Comparison of ENCODE assay signal across 8 cellular contexts in the genomic region with DNA sequence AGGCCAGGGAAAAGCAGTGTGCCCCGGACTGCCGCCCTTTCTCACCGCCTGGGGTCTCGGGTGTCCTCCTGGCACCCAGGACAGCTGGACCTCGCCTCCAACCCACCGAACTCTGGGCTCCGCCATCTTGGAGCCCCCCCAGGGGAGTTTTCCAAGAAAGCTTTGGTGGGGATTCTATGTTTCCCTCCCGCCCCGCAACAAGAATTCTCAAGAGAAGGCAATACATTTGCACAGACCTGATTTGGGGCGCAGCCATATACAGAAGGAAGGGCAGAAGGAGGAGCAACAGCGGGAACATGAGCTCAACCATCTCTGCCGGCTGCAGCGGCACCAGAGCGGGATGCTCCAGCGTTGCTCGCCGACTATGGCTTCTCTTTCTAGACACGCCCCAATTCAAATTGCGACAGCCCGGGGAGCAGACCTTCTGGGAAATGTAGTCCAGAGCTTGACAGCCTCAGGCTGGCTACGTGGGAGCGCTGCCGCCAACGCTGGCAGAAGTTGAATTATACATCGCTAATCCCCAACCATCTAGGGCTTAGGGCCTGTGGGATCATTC. TPM values are rescaled to one million over a fixed set of nuclear protein-coding genes. Genes with fewer than 3 reads are reported as not detected.
DNase-seq lines count a peak whose midpoint lies in the region; ATAC-seq and TF ChIP-seq lines count a peak whose summit lies in the region.

A gene with protein sequence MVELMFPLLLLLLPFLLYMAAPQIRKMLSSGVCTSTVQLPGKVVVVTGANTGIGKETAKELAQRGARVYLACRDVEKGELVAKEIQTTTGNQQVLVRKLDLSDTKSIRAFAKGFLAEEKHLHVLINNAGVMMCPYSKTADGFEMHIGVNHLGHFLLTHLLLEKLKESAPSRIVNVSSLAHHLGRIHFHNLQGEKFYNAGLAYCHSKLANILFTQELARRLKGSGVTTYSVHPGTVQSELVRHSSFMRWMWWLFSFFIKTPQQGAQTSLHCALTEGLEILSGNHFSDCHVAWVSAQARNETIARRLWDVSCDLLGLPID (minus strand): TSS at position 371 of the 556 bp plus-strand sequence. CDS start 61 bp downstream, at position 310.

- H3K4me2 ChIP-seq in PC-9, result peak within 1 kb of the TSS; percentile 74

- no peaks in the 10 kb centered on the region for H3K27me3 Mint-ChIP-seq in IgD-negative memory B cell

- H3F3A ChIP-seq in PC-9 (ENCODE audit: insufficient read depth, low read depth), result peaks cover 12% of the 10 kb centered on the region; the same call in 1 of the 2 replicates

- peak within 1 kb of the TSS; percentile 41 to 90 (median 86) for H3K27ac Mint-ChIP-seq in IgD-negative memory B cell

- intact Hi-C loops in PC-9 (cut with micrococcal nuclease; ENCODE audit: unreplicated experiment), result loop anchor here (1.0 to 2.0 kb wide), 2 partner anchors 21 to 77 kb away; a partner anchor contains a TSS

- POLR2A ChIA-PET in PC-9 (lab: Charles Lee; ENCODE audit: unreplicated experiment), result interaction anchor here (0.5 to 1.0 kb wide), 7 partner anchors 9 to 287 kb away, joined by 4 to 8 read pairs (median 6); no protein-coding TSS in a partner anchor

- H3K9me2 ChIP-seq in PC-9 (ENCODE audit: insufficient read depth), result no peaks in the 10 kb centered on the region

- peak within 1 kb of the TSS; percentile 97 for H3K4me3 ChIP-seq in PC-9
- peak within 1 kb of the TSS; percentile 74 for H3K4me3 ChIP-seq in epithelial cell of proximal tubule (ENCODE audit: low read depth, low read length)
- H3K4me3 ChIP-seq in mucosa of rectum (ENCODE audit: low read length in 2 of 2), result peak within 1 kb of the TSS; percentile 90 to 94

- H3K9me3 ChIP-seq in PC-9 (ENCODE audit: insufficient read depth, low read depth) (no peaks in the 10 kb centered on the region), mucosa of rectum (ENCODE audit: control insufficient read depth in 2 of 2, low read length in 2 of 2) (no peaks in the 10 kb centered on the region)

- H3K9ac ChIP-seq in mucosa of rectum (ENCODE audit: low read depth in 1 of 2, low read length in 2 of 2), result peak within 1 kb of the TSS; percentile 82 to 88

- peak; percentile 84 for ATAC-seq in GM21528 (IDR thresholded peaks at IDR 0.05; ENCODE audit: low FRiP score, unreplicated experiment)

- H3K27me3 ChIP-seq in PC-9 (ENCODE audit: insufficient read depth, low read depth) (no peaks in the 10 kb centered on the region), mucosa of rectum (ENCODE audit: control insufficient read depth in 2 of 2, insufficient read depth in 2 of 2, low read length in 2 of 2) (no peaks in the 10 kb centered on the region)

- TF ChIP-seq CTCF in PC-9 (conservative IDR thresholded peaks at IDR 0.05), result no peak
- TF ChIP-seq CTCF in epithelial cell of proximal tubule (conservative IDR thresholded peaks at IDR 0.05; ENCODE audit: low read depth, low read length), result no peak

- H3K27ac ChIP-seq in PC-9 (peak within 1 kb of the TSS; percentile 78), mucosa of rectum (ENCODE audit: low read depth in 2 of 2, low read length in 2 of 2) (peak within 1 kb of the TSS; percentile 81 to 92)

- no peaks in the 10 kb centered on the region; the same call in 1 of the 2 replicates for H4K20me1 ChIP-seq in PC-9 (ENCODE audit: insufficient read depth)

- CTCF ChIA-PET in PC-9 (lab: Charles Lee), result interaction anchor here (0.8 to 1.1 kb wide), 3 partner anchors 9 to 77 kb away, joined by 3 to 7 read pairs (median 4); no protein-coding TSS in a partner anchor

- no peaks in the 10 kb centered on the region for H3K36me3 Mint-ChIP-seq in IgD-negative memory B cell

- H3K79me2 ChIP-seq in PC-9 (ENCODE audit: low read depth), result peaks cover 31% of the 10 kb centered on the region

- peak within 1 kb of the TSS; percentile 91 for H2AFZ ChIP-seq in PC-9

- peaks cover 10 to 16% (median 12%) of the 10 kb centered on the region in 3 donors for H3K4me1 Mint-ChIP-seq in IgD-negative memory B cell

- H3K36me3 ChIP-seq in PC-9 (ENCODE audit: low read depth) (peaks cover 23% of the 10 kb centered on the region), mucosa of rectum (ENCODE audit: control insufficient read depth in 2 of 2, insufficient read depth in 2 of 2, low read length in 2 of 2) (peaks cover 9 to 13% of the 10 kb centered on the region in 2 donors)

- H3K4me1 ChIP-seq in PC-9 (replicated peaks; ENCODE audit: insufficient read depth) (peaks cover 19% of the 10 kb centered on the region), mucosa of rectum (ENCODE audit: control insufficient read depth in 2 of 2, insufficient read depth in 2 of 2, low read length in 2 of 2) (peaks cover 8 to 9% of the 10 kb centered on the region in 2 donors)

- BruUV-seq in PC-9 (replicated peaks; lab: Mats Ljungman, UMichigan), result no TSS peak

- no peaks in the 10 kb centered on the region for H3K9me3 Mint-ChIP-seq in IgD-negative memory B cell

- DNase-seq in DMS 273 treated with DMSO at 0.1 percent for 48 hours (lab: John Stamatoyannopoulos, UW) (peak; percentile 91), PC-9 (peak; percentile 86 to 91), epithelial cell of proximal tubule (ENCODE audit: low read depth) (no peak)
- DNase-seq in activated T-cell treated with anti-CD3 and anti-CD28 coated beads, Interleukin-2, amount 50 U/mL, for 1 hour, result peak; percentile 79
- DNase-seq in stimulated activated CD8-positive, alpha-beta memory T cell treated with anti-CD3 and anti-CD28 coated beads, Interleukin-4, amount 100 ng/mL, for 48 hours, result peak; percentile 84

- peak within 1 kb of the TSS; percentile 83 to 98 (median 96) for H3K4me3 Mint-ChIP-seq in IgD-negative memory B cell

RNA-seq across cellular contexts. Expression of the gene that starts here (rescaled TPM):
- 58.5 TPM for polyA plus RNA-seq in IgD-negative memory B cell
- 73.2 and 97.0 TPM in 2 replicates for total RNA-seq in PC-9 (2021)
- total RNA-seq in epithelial cell of proximal tubule, result 76.0 and 101 TPM in 2 replicates
